Comparison of ENCODE assay signal across 1 cellular context in genomic region chr13:98142427-98143156, GRCh38.
A peak's percentile ranks its signal among the peaks of the same experiment; 100 is the strongest.
TF ChIP-seq lines count a peak whose summit lies in the region.

Gene FARP1, plus strand, starts transcription at chr13:98143094. Its CDS starts 70,149 bp downstream, at chr13:98213243.

TF ChIP-seq in HepG2, 621 proteins besides CTCF, POLR2A, EP300 and RAD21 (continued from another document and continues in another):
- TF ChIP-seq ZNF180 (CRISPR knock-in tag; IDR thresholded peaks at IDR 0.05; ENCODE audit: borderline replicate concordance, low read depth) (0 out of 2 replicates have a peak, but pooled peaks have one; percentile 53), ZBTB3 (CRISPR knock-in tag; IDR thresholded peaks at IDR 0.05; ENCODE audit: borderline replicate concordance, low read depth) (peak; percentile 80; the same call in 1 of the 2 replicates), HCFC1 (IDR thresholded peaks at IDR 0.05; ENCODE audit: low read depth, low read length) (no peak), RBM22 (optimal IDR thresholded peaks at IDR 0.05; ENCODE audit: low read length) (no peak), NR1H2 (CRISPR knock-in tag; IDR thresholded peaks at IDR 0.05; ENCODE audit: borderline replicate concordance, low read depth) (no peak), BCLAF1 (IDR thresholded peaks at IDR 0.05) (no peak), MTERF4 (CRISPR knock-in tag; IDR thresholded peaks at IDR 0.05) (no peak), ZNF879 (CRISPR knock-in tag; IDR thresholded peaks at IDR 0.05) (no peak), SETDB1 (CRISPR knock-in tag; IDR thresholded peaks at IDR 0.05; ENCODE audit: borderline replicate concordance) (no peak), MTF1 (CRISPR knock-in tag; IDR thresholded peaks at IDR 0.05) (no peak; the same call in 1 of the 2 replicates), HINFP (CRISPR knock-in tag; IDR thresholded peaks at IDR 0.05; ENCODE audit: low read depth) (peak; percentile 37; the same call in 1 of the 2 replicates), CHCHD3 (CRISPR knock-in tag; IDR thresholded peaks at IDR 0.05) (peak; percentile 90), MAFK (conservative IDR thresholded peaks at IDR 0.05 in 1 of 2, IDR thresholded peaks at IDR 0.05 in 1 of 2; ENCODE audit: low read length in 2 of 2) (no peak), MXI1 (IDR thresholded peaks at IDR 0.05; ENCODE audit: borderline replicate concordance, low read depth, low read length) (peak; percentile 70; the same call in 2 of the 3 replicates), AGO1 (IDR thresholded peaks at IDR 0.05; ENCODE audit: low read depth, low read length, poor library complexity, severe bottlenecking) (no peak), SOX6 (IDR thresholded peaks at IDR 0.05) (no peak), SOX6 (CRISPR knock-in tag; IDR thresholded peaks at IDR 0.05) (peak; percentile 63), ETV5 (CRISPR knock-in tag; IDR thresholded peaks at IDR 0.05; ENCODE audit: borderline replicate concordance) (peak; percentile 76), MBNL3 (CRISPR knock-in tag; conservative IDR thresholded peaks at IDR 0.05) (no peak), ZFAT (CRISPR knock-in tag; conservative IDR thresholded peaks at IDR 0.05) (no peak), KLF6 (CRISPR knock-in tag; IDR thresholded peaks at IDR 0.05) (no peak), SNAPC2 (CRISPR knock-in tag; IDR thresholded peaks at IDR 0.05) (0 out of 2 replicates have a peak, but pooled peaks have one; percentile 20), TEAD2 (CRISPR knock-in tag; IDR thresholded peaks at IDR 0.05) (no peak), ZNF224 (CRISPR knock-in tag; IDR thresholded peaks at IDR 0.05) (0 out of 2 replicates have a peak, but pooled peaks have one; percentile 15), NCOA2 (CRISPR knock-in tag; IDR thresholded peaks at IDR 0.05) (peak; percentile 26; the same call in 1 of the 2 replicates), ETV6 (CRISPR knock-in tag; conservative IDR thresholded peaks at IDR 0.05) (no peak), AKNA (CRISPR knock-in tag; IDR thresholded peaks at IDR 0.05; ENCODE audit: borderline replicate concordance) (no peak), KMT2B (CRISPR knock-in tag; IDR thresholded peaks at IDR 0.05) (peak; percentile 39; the same call in 1 of the 2 replicates), NFIB (CRISPR knock-in tag; IDR thresholded peaks at IDR 0.05; ENCODE audit: borderline replicate concordance) (no peak), ZNF773 (CRISPR knock-in tag; IDR thresholded peaks at IDR 0.05; ENCODE audit: borderline replicate concordance) (no peak; the same call in 1 of the 2 replicates), CBX1 (IDR thresholded peaks at IDR 0.05; ENCODE audit: low read depth) (no peak)
- TF ChIP-seq, protein P1, sequence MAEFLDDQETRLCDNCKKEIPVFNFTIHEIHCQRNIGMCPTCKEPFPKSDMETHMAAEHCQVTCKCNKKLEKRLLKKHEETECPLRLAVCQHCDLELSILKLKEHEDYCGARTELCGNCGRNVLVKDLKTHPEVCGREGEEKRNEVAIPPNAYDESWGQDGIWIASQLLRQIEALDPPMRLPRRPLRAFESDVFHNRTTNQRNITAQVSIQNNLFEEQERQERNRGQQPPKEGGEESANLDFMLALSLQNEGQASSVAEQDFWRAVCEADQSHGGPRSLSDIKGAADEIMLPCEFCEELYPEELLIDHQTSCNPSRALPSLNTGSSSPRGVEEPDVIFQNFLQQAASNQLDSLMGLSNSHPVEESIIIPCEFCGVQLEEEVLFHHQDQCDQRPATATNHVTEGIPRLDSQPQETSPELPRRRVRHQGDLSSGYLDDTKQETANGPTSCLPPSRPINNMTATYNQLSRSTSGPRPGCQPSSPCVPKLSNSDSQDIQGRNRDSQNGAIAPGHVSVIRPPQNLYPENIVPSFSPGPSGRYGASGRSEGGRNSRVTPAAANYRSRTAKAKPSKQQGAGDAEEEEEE (CRISPR knock-in tag; IDR thresholded peaks at IDR 0.05; ENCODE audit: borderline replicate concordance) = no peak
- TF ChIP-seq, protein P2, sequence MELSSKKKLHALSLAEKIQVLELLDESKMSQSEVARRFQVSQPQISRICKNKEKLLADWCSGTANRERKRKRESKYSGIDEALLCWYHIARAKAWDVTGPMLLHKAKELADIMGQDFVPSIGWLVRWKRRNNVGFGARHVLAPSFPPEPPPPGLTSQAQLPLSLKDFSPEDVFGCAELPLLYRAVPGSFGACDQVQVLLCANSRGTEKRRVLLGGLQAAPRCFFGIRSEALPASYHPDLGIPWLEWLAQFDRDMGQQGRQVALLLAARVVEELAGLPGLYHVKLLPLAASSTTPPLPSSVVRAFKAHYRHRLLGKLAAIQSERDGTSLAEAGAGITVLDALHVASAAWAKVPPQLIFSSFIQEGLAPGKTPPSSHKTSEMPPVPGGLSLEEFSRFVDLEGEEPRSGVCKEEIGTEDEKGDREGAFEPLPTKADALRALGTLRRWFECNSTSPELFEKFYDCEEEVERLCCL (CRISPR knock-in tag; IDR thresholded peaks at IDR 0.05; ENCODE audit: borderline replicate concordance) = no peak
- TF ChIP-seq, protein P3, sequence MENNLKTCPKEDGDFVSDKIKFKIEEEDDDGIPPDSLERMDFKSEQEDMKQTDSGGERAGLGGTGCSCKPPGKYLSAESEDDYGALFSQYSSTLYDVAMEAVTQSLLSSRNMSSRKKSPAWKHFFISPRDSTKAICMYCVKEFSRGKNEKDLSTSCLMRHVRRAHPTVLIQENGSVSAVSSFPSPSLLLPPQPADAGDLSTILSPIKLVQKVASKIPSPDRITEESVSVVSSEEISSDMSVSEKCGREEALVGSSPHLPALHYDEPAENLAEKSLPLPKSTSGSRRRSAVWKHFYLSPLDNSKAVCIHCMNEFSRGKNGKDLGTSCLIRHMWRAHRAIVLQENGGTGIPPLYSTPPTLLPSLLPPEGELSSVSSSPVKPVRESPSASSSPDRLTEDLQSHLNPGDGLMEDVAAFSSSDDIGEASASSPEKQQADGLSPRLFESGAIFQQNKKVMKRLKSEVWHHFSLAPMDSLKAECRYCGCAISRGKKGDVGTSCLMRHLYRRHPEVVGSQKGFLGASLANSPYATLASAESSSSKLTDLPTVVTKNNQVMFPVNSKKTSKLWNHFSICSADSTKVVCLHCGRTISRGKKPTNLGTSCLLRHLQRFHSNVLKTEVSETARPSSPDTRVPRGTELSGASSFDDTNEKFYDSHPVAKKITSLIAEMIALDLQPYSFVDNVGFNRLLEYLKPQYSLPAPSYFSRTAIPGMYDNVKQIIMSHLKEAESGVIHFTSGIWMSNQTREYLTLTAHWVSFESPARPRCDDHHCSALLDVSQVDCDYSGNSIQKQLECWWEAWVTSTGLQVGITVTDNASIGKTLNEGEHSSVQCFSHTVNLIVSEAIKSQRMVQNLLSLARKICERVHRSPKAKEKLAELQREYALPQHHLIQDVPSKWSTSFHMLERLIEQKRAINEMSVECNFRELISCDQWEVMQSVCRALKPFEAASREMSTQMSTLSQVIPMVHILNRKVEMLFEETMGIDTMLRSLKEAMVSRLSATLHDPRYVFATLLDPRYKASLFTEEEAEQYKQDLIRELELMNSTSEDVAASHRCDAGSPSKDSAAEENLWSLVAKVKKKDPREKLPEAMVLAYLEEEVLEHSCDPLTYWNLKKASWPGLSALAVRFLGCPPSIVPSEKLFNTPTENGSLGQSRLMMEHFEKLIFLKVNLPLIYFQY (CRISPR knock-in tag; IDR thresholded peaks at IDR 0.05; ENCODE audit: borderline replicate concordance) = no peak; the same call in 1 of the 2 replicates
- TF ChIP-seq, protein P4, sequence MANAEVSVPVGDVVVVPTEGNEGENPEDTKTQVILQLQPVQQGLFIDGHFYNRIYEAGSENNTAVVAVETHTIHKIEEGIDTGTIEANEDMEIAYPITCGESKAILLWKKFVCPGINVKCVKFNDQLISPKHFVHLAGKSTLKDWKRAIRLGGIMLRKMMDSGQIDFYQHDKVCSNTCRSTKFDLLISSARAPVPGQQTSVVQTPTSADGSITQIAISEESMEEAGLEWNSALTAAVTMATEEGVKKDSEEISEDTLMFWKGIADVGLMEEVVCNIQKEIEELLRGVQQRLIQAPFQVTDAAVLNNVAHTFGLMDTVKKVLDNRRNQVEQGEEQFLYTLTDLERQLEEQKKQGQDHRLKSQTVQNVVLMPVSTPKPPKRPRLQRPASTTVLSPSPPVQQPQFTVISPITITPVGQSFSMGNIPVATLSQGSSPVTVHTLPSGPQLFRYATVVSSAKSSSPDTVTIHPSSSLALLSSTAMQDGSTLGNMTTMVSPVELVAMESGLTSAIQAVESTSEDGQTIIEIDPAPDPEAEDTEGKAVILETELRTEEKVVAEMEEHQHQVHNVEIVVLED (CRISPR knock-in tag; IDR thresholded peaks at IDR 0.05; ENCODE audit: borderline replicate concordance) = no peak; the same call in 1 of the 2 replicates
